In the genomic region with DNA sequence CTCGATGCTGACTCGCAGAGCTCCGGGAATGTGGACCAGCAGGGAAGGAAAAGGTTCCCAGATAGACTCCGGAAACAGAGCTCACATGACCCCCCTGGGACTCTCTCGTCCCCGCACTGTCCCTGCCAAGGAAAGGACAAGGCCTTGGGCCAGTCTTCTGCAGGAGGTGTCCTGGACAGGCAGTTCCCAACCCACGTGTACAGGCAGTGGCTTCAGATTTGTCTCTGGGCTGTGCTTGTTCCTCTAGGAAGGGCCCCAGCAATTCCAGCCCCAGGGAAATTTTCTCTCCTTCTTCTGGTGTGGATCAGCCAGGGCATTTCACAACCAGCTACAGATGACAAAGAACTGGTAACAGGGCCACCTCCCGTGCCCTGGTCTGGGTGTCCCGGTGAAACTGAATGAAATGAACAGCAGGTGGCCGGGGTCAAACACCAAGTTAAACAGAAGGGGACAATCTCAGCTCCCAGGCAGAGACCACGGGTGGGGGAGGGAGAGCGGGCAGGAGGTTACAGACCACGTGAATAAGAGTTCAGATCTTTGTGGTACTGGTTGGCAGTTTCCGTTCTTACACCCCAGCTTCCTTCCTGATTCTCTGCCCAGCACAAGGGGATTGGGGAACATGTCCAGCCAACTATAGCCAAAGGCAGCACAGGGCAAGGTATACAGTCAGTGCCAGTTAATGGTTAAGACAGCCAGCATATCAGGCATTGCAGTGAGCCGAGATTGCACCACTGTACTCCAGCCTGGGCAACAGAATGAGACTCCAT, we compare ENCODE assay signal across 1 cellular context.
TF ChIP-seq lines count a peak whose summit lies in the region.

No MANE protein-coding gene starts in this region.

TF ChIP-seq in IMR-90, 13 proteins besides CTCF, POLR2A, EP300 and RAD21 (continued from another document):
- TF ChIP-seq, protein P1, sequence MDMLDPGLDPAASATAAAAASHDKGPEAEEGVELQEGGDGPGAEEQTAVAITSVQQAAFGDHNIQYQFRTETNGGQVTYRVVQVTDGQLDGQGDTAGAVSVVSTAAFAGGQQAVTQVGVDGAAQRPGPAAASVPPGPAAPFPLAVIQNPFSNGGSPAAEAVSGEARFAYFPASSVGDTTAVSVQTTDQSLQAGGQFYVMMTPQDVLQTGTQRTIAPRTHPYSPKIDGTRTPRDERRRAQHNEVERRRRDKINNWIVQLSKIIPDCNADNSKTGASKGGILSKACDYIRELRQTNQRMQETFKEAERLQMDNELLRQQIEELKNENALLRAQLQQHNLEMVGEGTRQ (IDR thresholded peaks at IDR 0.05; ENCODE audit: low read depth, low read length), result no peak
- TF ChIP-seq BHLHE40 (IDR thresholded peaks at IDR 0.05; ENCODE audit: low read depth, low read length), result no peak
- no peak for TF ChIP-seq RCOR1 (IDR thresholded peaks at IDR 0.05; ENCODE audit: insufficient replicate concordance, low read length)
- TF ChIP-seq SMC3 (IDR thresholded peaks at IDR 0.05; ENCODE audit: low read depth, low read length), result no peak
